ENCODE assay signal across 8 cellular contexts in the genomic region with DNA sequence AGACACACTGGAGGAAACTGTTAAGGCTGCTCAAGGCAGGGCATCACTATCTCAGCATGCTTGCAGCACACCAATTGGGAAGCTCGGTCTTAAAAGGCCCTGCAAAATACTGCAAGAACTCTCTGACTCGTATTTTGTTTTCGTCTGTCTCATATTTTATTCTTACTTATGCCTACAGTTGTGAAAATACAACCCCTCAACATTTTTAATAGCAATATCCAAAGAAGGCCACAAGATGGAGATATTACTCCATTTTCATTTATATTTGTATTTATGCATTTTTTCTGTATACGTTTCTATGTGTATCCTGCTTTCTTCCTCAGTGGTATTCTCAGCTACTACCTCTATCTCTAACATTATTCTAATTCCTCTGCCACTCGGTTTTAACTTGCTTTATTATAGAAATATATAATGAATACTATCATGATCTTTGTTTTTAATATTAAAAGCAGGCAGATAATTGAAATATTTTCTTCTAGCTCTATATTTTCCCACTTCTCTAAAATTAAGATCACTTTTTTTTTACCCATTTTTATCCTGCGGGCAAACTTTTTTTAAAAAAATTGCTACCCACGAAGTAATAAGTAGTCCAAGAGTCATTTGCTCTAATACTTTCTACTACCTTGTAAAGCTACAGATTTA. TPM values are rescaled to one million over a fixed set of nuclear protein-coding genes. Genes with fewer than 3 reads are reported as not detected.
DNase-seq lines count a peak whose midpoint lies in the region; ATAC-seq, FAIRE-seq and TF ChIP-seq lines count a peak whose summit lies in the region.

No MANE protein-coding gene starts in this region.

- H3K9me2 ChIP-seq in SU-DHL-6 (replicated peaks; ENCODE audit: insufficient read depth, low read length): no peaks in the 10 kb centered on the region

- BruUV-seq in A673 (replicated peaks; lab: Mats Ljungman, UMichigan): no TSS peak

- H3K36me3 ChIP-seq in A673 (ENCODE audit: insufficient read depth, low read length, poor library complexity, severe bottlenecking) (no peaks in the 10 kb centered on the region), SU-DHL-6 (ENCODE audit: low read length) (no peaks in the 10 kb centered on the region)

- CTCF ChIA-PET in A673 (lab: Charles Lee): interaction anchor here (1.3 kb wide), 1 partner anchor 10 kb away, joined by 4 read pairs; the partner anchor contains the start of gene DNAJC1

- H3K4me1 ChIP-seq in A673 (ENCODE audit: insufficient read depth, low read length, poor library complexity, severe bottlenecking): peaks cover 12% of the 10 kb centered on the region

- peak; percentile 69 for FAIRE-seq in GM18507 (lab: Jason Lieb, UNC)
- FAIRE-seq in islet of Langerhans (lab: Jason Lieb, UNC): peak; percentile 94

- H3K79me2 ChIP-seq in SU-DHL-6 (ENCODE audit: insufficient read depth, low read length): no peaks in the 10 kb centered on the region

- ATAC-seq in HG02588 (IDR thresholded peaks at IDR 0.05; ENCODE audit: unreplicated experiment): no peak

- intact Hi-C loops in A673 (cut with micrococcal nuclease; ENCODE audit: unreplicated experiment): loop anchor here (5.0 to 10.0 kb wide), 4 partner anchors 331 to 1074 kb away; partner anchors contain the start of gene BMI1

- no peaks in the 10 kb centered on the region for H4K20me1 ChIP-seq in SU-DHL-6 (ENCODE audit: low read depth, low read length)

- no peak overlapping the region for H3K9ac ChIP-seq in SU-DHL-6 (ENCODE audit: low read length)

- H2AFZ ChIP-seq in SU-DHL-6 (ENCODE audit: low read depth, low read length, severe bottlenecking): no peak overlapping the region

- H3K4me2 ChIP-seq in SU-DHL-6 (ENCODE audit: low read depth, low read length, poor library complexity, severe bottlenecking): no peak overlapping the region

- TF ChIP-seq CTCF in A673 (conservative IDR thresholded peaks at IDR 0.05; ENCODE audit: low read depth, low read length) (peak; percentile 63), SU-DHL-6 (IDR thresholded peaks at IDR 0.05; ENCODE audit: insufficient read depth, low read length, poor library complexity, severe bottlenecking) (peak; percentile 28)

- POLR2A ChIA-PET in A673 (lab: Charles Lee; ENCODE audit: low non-redundant PET): no interaction called here

- peak; percentile 66 for DNase-seq in A673 (ENCODE audit: low spot score)
- no peak for DNase-seq in GM18507 (ENCODE audit: extremely low spot score, insufficient read length, low read depth)
- DNase-seq in NK-92 treated with Interleukin-12 subunit alpha and Interleukin-12 subunit beta, amount 100 ng/mL, for 24 hours (lab: John Stamatoyannopoulos, UW): no peak
- DNase-seq in NCI-H345 treated with DMSO at 0.1 percent for 48 hours (lab: John Stamatoyannopoulos, UW; ENCODE audit: unreplicated experiment): no peak
- DNase-seq in cerebellum (ENCODE audit: low spot score): no peak

- no peak overlapping the region for H3K4me3 ChIP-seq in A673 (ENCODE audit: low read depth, low read length, poor library complexity, severe bottlenecking)
- H3K4me3 ChIP-seq in SU-DHL-6 (ENCODE audit: insufficient read depth, low read length, poor library complexity, severe bottlenecking): no peak overlapping the region

- H3K27me3 ChIP-seq in A673 (replicated peaks; ENCODE audit: insufficient read depth, low read depth, low read length, poor library complexity) (no peaks in the 10 kb centered on the region), SU-DHL-6 (ENCODE audit: low read length) (no peaks in the 10 kb centered on the region)

- no peaks in the 10 kb centered on the region for H3K9me3 ChIP-seq in A673 (ENCODE audit: low read depth, low read length, poor library complexity, severe bottlenecking)
- no peaks in the 10 kb centered on the region for H3K9me3 ChIP-seq in SU-DHL-6 (ENCODE audit: insufficient read depth, low read length)

- no peaks in the 10 kb centered on the region for H3F3A ChIP-seq in SU-DHL-6 (ENCODE audit: insufficient read depth)

- no peak overlapping the region for H3K27ac ChIP-seq in A673 (ENCODE audit: low read depth, low read length, poor library complexity, severe bottlenecking)
- no peak overlapping the region for H3K27ac ChIP-seq in SU-DHL-6 (ENCODE audit: low read depth, low read length)

RNA-seq across cellular contexts. Expression of gene DNAJC1, which starts 10.0 kb away (rescaled TPM):
- total RNA-seq in A673 (2021) (17.4 and 21.2 TPM in 2 replicates), cerebellum (20.4 TPM)
